Comparison of ENCODE assay signal across 9 cellular contexts in genomic region chr14:71362920-71363584, GRCh38. TPM values are rescaled to one million over a fixed set of nuclear protein-coding genes. Genes with fewer than 3 reads are reported as not detected.
DNase-seq lines count a peak whose midpoint lies in the region; ATAC-seq lines count a peak whose summit lies in the region.
"Had no signal": no experiment of that assay in that cellular context is flagged by ENCODE, and none has a peak within 500 bp of the region (broad histone marks: within the 10 kb centered on the region; RNA-seq: fewer than 3 reads in every experiment).

No MANE protein-coding gene starts in this region.

- H3K4me3 ChIP-seq in skeletal muscle satellite cell (ENCODE audit: low read length), result no peak overlapping the region

- peak; percentile 39 for ATAC-seq in GM18858 (IDR thresholded peaks at IDR 0.05; ENCODE audit: unreplicated experiment)
- ATAC-seq in T-cell (replicated peaks in 1 of 4), result no peak
- ATAC-seq: activated CD8-positive, alpha-beta T cell treated with anti-CD3 and anti-CD28 coated beads for 36 hours had no signal

- CTCF ChIA-PET in T-cell (lab: Charles Lee), result no interaction called here

- H3K27ac ChIP-seq in epithelial cell of prostate, result peak overlapping the region; percentile 33

- peaks cover 27% of the 10 kb centered on the region for H3K36me3 Mint-ChIP-seq in T-cell

- H3K36me3 ChIP-seq in skeletal muscle satellite cell (ENCODE audit: insufficient read depth, low read length), result no peaks in the 10 kb centered on the region

- no peaks in the 10 kb centered on the region for H3K27me3 ChIP-seq in skeletal muscle satellite cell (ENCODE audit: control insufficient read depth, insufficient read depth, low read length)

- peaks cover 0 to 13% (median 8%) of the 10 kb centered on the region in 3 donors for H3K9me3 Mint-ChIP-seq in T-cell

- H3K4me1 Mint-ChIP-seq in T-cell, result peaks cover 29 to 64% (median 51%) of the 10 kb centered on the region in 3 donors

- POLR2A ChIA-PET in T-cell (lab: Charles Lee), result no interaction called here

- DNase-seq in NCI-H524 treated with DMSO at 0.1 percent for 48 hours (lab: John Stamatoyannopoulos, UW) (peak; percentile 85), epithelial cell of prostate (ENCODE audit: low read depth, low spot score) (no peak), mesenteric fat pad (ENCODE audit: low spot score) (no peak), T-cell (no peak)
- DNase-seq in activated CD4-positive, alpha-beta T cell treated with anti-CD3 and anti-CD28 coated beads, Interleukin-2, amount 50 U/mL, for 4 hours, result no peak
- DNase-seq in stimulated activated naive CD4-positive, alpha-beta T cell (lab: John Stamatoyannopoulos, UW), result no peak
- DNase-seq: activated CD8-positive, alpha-beta T cell treated with anti-CD3 and anti-CD28 coated beads for 36 hours had no signal

- no peaks in the 10 kb centered on the region for H3K9me3 ChIP-seq in skeletal muscle satellite cell (replicated peaks; ENCODE audit: low read length)

- peak overlapping the region; percentile 13 for H3K9ac ChIP-seq in skeletal muscle satellite cell (ENCODE audit: low read depth, low read length)

- H3K4me3 Mint-ChIP-seq in T-cell, result no peak overlapping the region
- H3K4me3 Mint-ChIP-seq: activated CD8-positive, alpha-beta T cell treated with anti-CD3 and anti-CD28 coated beads for 36 hours had no signal

- H3K4me1 ChIP-seq in skeletal muscle satellite cell (ENCODE audit: control insufficient read depth, insufficient read depth, low read length), result peaks cover 49% of the 10 kb centered on the region

- H3K27ac Mint-ChIP-seq in T-cell, result peak overlapping the region in 1 of 2 donors; percentile 52
- H3K27ac Mint-ChIP-seq: activated CD8-positive, alpha-beta T cell treated with anti-CD3 and anti-CD28 coated beads for 36 hours had no signal

- H3K27me3 Mint-ChIP-seq in T-cell, result no peaks in the 10 kb centered on the region
- H3K27me3 Mint-ChIP-seq: activated CD8-positive, alpha-beta T cell treated with anti-CD3 and anti-CD28 coated beads for 36 hours had no signal

- H3K4me2 ChIP-seq in skeletal muscle satellite cell (ENCODE audit: low read length), result peak overlapping the region; percentile 11

RNA-seq across cellular contexts. Expression of gene SIPA1L1, which starts 42.8 kb away (rescaled TPM):
- 11.6 and 23.8 TPM in 2 replicates for total RNA-seq in skeletal muscle satellite cell (2012; rRNA removed)
- total RNA-seq in mesenteric fat pad (23.7 TPM), T-cell (10 to 100 TPM; 34.9 to 50.6 (median 42.3) TPM)
